Comparison of ENCODE assay signal across 8 cellular contexts in genomic region chr2:107916696-107917370, GRCh38.
DNase-seq lines count a peak whose midpoint lies in the region; ATAC-seq, FAIRE-seq and TF ChIP-seq lines count a peak whose summit lies in the region.
"Not testable (repeated sequence)": the region's sequence is repeated elsewhere in the genome, so short reads cannot be mapped to it uniquely, and the experiment has no call there.

No MANE protein-coding gene starts in this region.

- H3K9ac ChIP-seq in DND-41 (ENCODE audit: low read depth, low read length); MM.1S (ENCODE audit: low read length): not testable (repeated sequence)

- not testable (repeated sequence) for H3K27ac ChIP-seq in DND-41 (ENCODE audit: low read length)
- H3K27ac ChIP-seq in MM.1S (ENCODE audit: low read length) = peak overlapping the region; percentile 47; the same call in 1 of the 2 replicates

- H2AFZ ChIP-seq in DND-41 (ENCODE audit: low read depth, low read length); MM.1S (ENCODE audit: low read length): not testable (repeated sequence)

- not testable (repeated sequence) for DNase-seq in DND-41; frontal cortex (ENCODE audit: low spot score in 2 of 2)
- peak; percentile 74 for DNase-seq in MM.1S

- ATAC-seq in DND-41 (ENCODE audit: insufficient read depth, low read depth) (peak; percentile 60), GM18907 (IDR thresholded peaks at IDR 0.05; ENCODE audit: unreplicated experiment) (peak; percentile 73), GM19455 (IDR thresholded peaks at IDR 0.05; ENCODE audit: unreplicated experiment) (peak; percentile 65), GM21619 (IDR thresholded peaks at IDR 0.05; ENCODE audit: unreplicated experiment) (peak; percentile 64), HG02642 (IDR thresholded peaks at IDR 0.05; ENCODE audit: poor library complexity, unreplicated experiment) (peak; percentile 44), HG03354 (IDR thresholded peaks at IDR 0.05; ENCODE audit: poor library complexity, severe bottlenecking, unreplicated experiment) (peak; percentile 64)

- H3K36me3 ChIP-seq in DND-41 (ENCODE audit: insufficient read depth, low read length); MM.1S (replicated peaks; ENCODE audit: insufficient read depth, low read length): not testable (repeated sequence)

- not testable (repeated sequence) for H3F3A ChIP-seq in MM.1S (ENCODE audit: insufficient read depth, low read length)

- H3K79me2 ChIP-seq in DND-41 (ENCODE audit: insufficient read depth, low read length); MM.1S (ENCODE audit: low read length): not testable (repeated sequence)

- H3K4me1 ChIP-seq in DND-41 (ENCODE audit: insufficient read depth, low read length); MM.1S (ENCODE audit: low read length): not testable (repeated sequence)

- not testable (repeated sequence) for H3K4me3 ChIP-seq in DND-41 (ENCODE audit: low read depth in 1 of 2, low read length in 2 of 2); MM.1S (ENCODE audit: low read length)

- FAIRE-seq in frontal cortex (lab: Jason Lieb, UNC) = peak; percentile 30

- not testable (repeated sequence) for H3K9me2 ChIP-seq in MM.1S (replicated peaks; ENCODE audit: insufficient read depth, low read length)

- H3K4me2 ChIP-seq in DND-41 (ENCODE audit: insufficient read depth, low read length) = not testable (repeated sequence)
- peak overlapping the region; percentile 26; the same call in 1 of the 2 replicates for H3K4me2 ChIP-seq in MM.1S (ENCODE audit: low read depth, low read length)

- not testable (repeated sequence) for TF ChIP-seq CTCF in DND-41 (IDR thresholded peaks at IDR 0.05; ENCODE audit: borderline replicate concordance, extremely low read depth, low read length, poor library complexity, severe bottlenecking); MM.1S (IDR thresholded peaks at IDR 0.05; ENCODE audit: low read length)

- H4K20me1 ChIP-seq in DND-41 (ENCODE audit: insufficient read depth, low read length); MM.1S (ENCODE audit: insufficient read depth, low read length): not testable (repeated sequence)

- not testable (repeated sequence) for H3K27me3 ChIP-seq in DND-41 (ENCODE audit: insufficient read depth, low read length, poor library complexity); MM.1S (replicated peaks; ENCODE audit: insufficient read depth, low read length)

- not testable (repeated sequence) for H3K9me3 ChIP-seq in DND-41 (ENCODE audit: insufficient read depth, low read length, severe bottlenecking); MM.1S (replicated peaks; ENCODE audit: insufficient read depth, low read length)
